ENCODE assay signal across 8 cellular contexts in the genomic region with DNA sequence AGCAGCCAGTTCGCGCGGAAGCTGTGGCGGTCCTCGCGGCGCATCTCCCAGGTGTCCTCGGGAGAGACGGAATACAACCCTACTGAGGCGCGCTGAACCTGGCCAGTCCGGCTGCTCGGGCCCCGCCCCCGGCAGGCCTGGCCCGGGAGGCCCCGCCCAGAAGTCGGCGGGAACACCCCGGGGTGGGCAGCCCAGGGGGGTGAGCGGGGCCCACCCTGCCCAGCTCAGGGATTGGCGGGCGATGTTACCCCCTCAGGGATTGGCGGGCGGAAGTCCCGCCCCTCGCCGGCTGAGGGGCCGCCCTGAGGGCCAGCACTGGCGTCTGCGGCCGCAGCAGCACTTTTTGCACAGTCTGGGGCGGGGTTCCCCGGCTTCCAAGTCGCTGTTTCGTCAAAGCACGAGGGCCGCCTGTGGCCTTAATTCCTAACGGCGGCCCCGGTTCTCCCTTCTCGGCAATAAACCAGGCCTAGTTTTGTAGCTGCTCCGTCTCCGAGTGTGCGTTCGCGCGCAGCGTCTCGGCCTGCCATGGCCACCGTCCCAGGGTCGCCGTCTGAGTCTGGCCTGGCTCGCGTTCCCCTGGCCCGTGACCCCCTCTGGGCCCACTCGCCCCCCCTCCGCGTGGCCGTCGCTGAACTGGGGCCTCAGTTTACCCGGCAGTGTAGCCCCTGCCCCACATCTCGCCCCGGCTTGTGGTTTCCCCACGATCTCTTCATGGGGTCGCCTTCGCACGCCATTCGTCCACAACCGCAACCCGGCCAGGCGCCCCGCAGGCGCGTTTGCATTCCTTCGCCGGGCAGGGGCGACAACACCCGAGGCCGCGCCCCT. TPM values are rescaled to one million over a fixed set of nuclear protein-coding genes. Genes with fewer than 3 reads are reported as not detected.
DNase-seq lines count a peak whose midpoint lies in the region; ATAC-seq, FAIRE-seq and TF ChIP-seq lines count a peak whose summit lies in the region.

No MANE protein-coding gene starts in this region.

- no peak for FAIRE-seq in RCC 7860 (lab: Jason Lieb, UNC)

- peak; percentile 91 for TF ChIP-seq POLR2A in ovary (IDR thresholded peaks at IDR 0.05)
- peak; percentile 51 to 94 for TF ChIP-seq POLR2A in thyroid gland (IDR thresholded peaks at IDR 0.05)

- no peak for TF ChIP-seq EP300 in ovary (IDR thresholded peaks at IDR 0.05)

- H3K36me3 ChIP-seq in SJCRH30 (no peaks in the 10 kb centered on the region), ovary (no peaks in the 10 kb centered on the region), thyroid gland (no peaks in the 10 kb centered on the region)

- intact Hi-C loops in Right ventricle myocardium inferior (cut with DNase I), result loop anchor here (1.0 to 10.0 kb wide), 3 partner anchors 30 to 305 kb away; a partner anchor contains a TSS
- intact Hi-C loops in ovary (cut with DNase I), result loop anchor here in 2 of 4 donors (10.0 kb wide), 2 partner anchors 155 to 305 kb away; a partner anchor contains a TSS
- intact Hi-C loops in thyroid gland (cut with DNase I), result no loop called here

- H3K27ac ChIP-seq in SJCRH30, result peak overlapping the region; percentile 68
- peak overlapping the region; percentile 35 to 82 for H3K27ac ChIP-seq in ovary
- peak overlapping the region; percentile 59 to 90 (median 85) for H3K27ac ChIP-seq in thyroid gland

- peak overlapping the region; percentile 81 for H3K27ac Mint-ChIP-seq in activated naive CD8-positive, alpha-beta T cell

- peaks cover 3% of the 10 kb centered on the region for H3K36me3 Mint-ChIP-seq in activated naive CD8-positive, alpha-beta T cell

- peak; percentile 65 for ATAC-seq in GM18861 (IDR thresholded peaks at IDR 0.05; ENCODE audit: unreplicated experiment)
- peak; percentile 57 for ATAC-seq in HG03066 (IDR thresholded peaks at IDR 0.05; ENCODE audit: low read depth, unreplicated experiment)
- peak; percentile 96 for ATAC-seq in Right ventricle myocardium inferior

- peak; percentile 88 to 89 for DNase-seq in SJCRH30
- DNase-seq in Right ventricle myocardium inferior (ENCODE audit: missing footprints), result peak; percentile 92
- DNase-seq in ovary, result peak; percentile 93 to 95 (median 94)
- peak; percentile 93 to 94 for DNase-seq in thyroid gland
- DNase-seq in RCC 7860 (ENCODE audit: low spot score), result no peak

- H3K4me3 Mint-ChIP-seq in activated naive CD8-positive, alpha-beta T cell, result peak overlapping the region; percentile 72

- H3K27me3 Mint-ChIP-seq in activated naive CD8-positive, alpha-beta T cell, result no peaks in the 10 kb centered on the region

- WGBS in ovary, 3 donors, result 1 to 2% (median 1%) methylated on average over 53 to 81 of the region's 81 CpGs
- WGBS in thyroid gland, 2 donors, result 3 to 8% methylated on average over 16 to 34 of the region's 81 CpGs

- peak in 1 of 3 donors; percentile 7 for TF ChIP-seq CTCF in ovary (IDR thresholded peaks at IDR 0.05)
- no peak for TF ChIP-seq CTCF in thyroid gland (IDR thresholded peaks at IDR 0.05)

- H3K4me1 Mint-ChIP-seq in activated naive CD8-positive, alpha-beta T cell (ENCODE audit: low read depth), result peaks cover 10% of the 10 kb centered on the region

- no peaks in the 10 kb centered on the region for H3K9me3 Mint-ChIP-seq in activated naive CD8-positive, alpha-beta T cell (ENCODE audit: low read depth)

- H3K4me1 ChIP-seq in SJCRH30 (no peaks in the 10 kb centered on the region), ovary (ENCODE audit: insufficient read depth) (peaks cover 4% of the 10 kb centered on the region), thyroid gland (peaks cover 10% of the 10 kb centered on the region in 2 donors)

- H3K4me3 ChIP-seq in SJCRH30, result peak overlapping the region; percentile 61
- peak overlapping the region; percentile 76 for H3K4me3 ChIP-seq in ovary
- peak overlapping the region in 2 of 3 donors; percentile 42 to 56 for H3K4me3 ChIP-seq in thyroid gland (replicated peaks in 1 of 3)

- H3K27me3 ChIP-seq in SJCRH30 (no peaks in the 10 kb centered on the region), ovary (no peaks in the 10 kb centered on the region), thyroid gland (no peaks in the 10 kb centered on the region)

- no peaks in the 10 kb centered on the region for H3K9me3 ChIP-seq in SJCRH30 (replicated peaks)
- no peaks in the 10 kb centered on the region for H3K9me3 ChIP-seq in ovary
- no peaks in the 10 kb centered on the region for H3K9me3 ChIP-seq in thyroid gland

RNA-seq across cellular contexts. Expression of a gene that starts 30.0 kb away (rescaled TPM):
- total RNA-seq in SJCRH30 (2014; rRNA removed; shearing (Covaris generic)), result 0.28 and 0.95 TPM in 2 replicates
- total RNA-seq in Right ventricle myocardium inferior (14.5 TPM), ovary (10 to 100 TPM in 6 of 7 donors, 1 to 10 TPM in 1; 9.4 to 19.1 (median 14.0) TPM), thyroid gland (10 to 100 TPM; 19.4 to 38.6 (median 27.5) TPM)
- polyA plus RNA-seq in ovary, result 10 to 100 TPM in 1 of 2 donors, 1 to 10 TPM in 1; 3.4 to 13.7 TPM

RNA-seq across cellular contexts. Expression of a gene that starts 32.9 kb away (rescaled TPM):
- 30.1 and 37.8 TPM in 2 replicates for total RNA-seq in SJCRH30 (2014; rRNA removed; shearing (Covaris generic))
- 26.3 TPM for total RNA-seq in Right ventricle myocardium inferior
- 10 to 100 TPM; 32.2 to 50.1 (median 42.3) TPM for total RNA-seq in ovary
- polyA plus RNA-seq in ovary, result 10 to 100 TPM; 34.7 to 66.7 TPM
- 10 to 100 TPM; 43.2 to 60.6 (median 51.8) TPM for total RNA-seq in thyroid gland
